In the genomic region with DNA sequence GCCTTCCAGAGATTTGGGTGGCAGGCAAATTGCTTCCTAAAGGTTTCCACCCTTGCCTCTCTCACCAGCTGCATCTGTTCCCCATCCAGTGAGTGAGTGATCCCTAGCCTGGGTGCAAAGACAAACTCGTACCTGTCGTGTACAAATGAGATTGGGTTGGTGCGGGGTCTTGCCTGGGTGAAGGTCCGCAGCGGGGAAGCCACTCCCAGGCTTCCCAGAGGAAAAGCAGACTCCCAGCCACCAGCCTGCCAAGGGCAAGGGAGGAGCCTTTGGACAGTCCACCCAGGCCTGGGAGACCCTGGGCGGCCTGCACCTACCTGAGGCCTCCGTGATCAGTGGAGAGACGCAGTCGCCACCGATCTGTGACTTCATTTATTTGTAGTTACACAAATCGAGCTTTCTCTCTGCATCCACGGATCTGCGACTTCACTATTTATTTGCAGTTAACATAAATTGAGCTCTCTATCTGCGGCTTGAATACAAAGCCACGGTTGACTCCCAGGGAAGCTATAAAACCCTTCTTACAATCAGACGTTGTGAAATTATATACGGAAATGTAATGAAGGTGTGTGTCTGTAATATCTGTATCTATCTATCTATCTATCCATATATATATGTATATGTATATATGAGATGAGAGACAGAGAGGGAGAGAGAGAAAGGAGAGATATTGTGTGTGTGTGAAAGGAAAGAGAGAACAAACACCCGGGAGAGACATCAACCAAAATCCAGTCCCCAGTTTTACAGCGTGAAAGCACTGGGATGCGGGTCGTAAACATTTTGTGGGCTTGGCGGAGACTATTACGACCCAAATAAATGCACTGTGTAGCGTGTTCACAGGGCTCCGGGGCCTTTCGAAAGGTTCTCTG, we compare ENCODE assay signal across 10 cellular contexts. TPM values are rescaled to one million over a fixed set of nuclear protein-coding genes. Genes with fewer than 3 reads are reported as not detected.
A peak's percentile ranks its signal among the peaks of the same experiment; 100 is the strongest.
DNase-seq lines count a peak whose midpoint lies in the region; TF ChIP-seq lines count a peak whose summit lies in the region.
"Had no signal": no experiment of that assay in that cellular context is flagged by ENCODE, and none has a peak within 500 bp of the region (broad histone marks: within the 10 kb centered on the region; RNA-seq: fewer than 3 reads in every experiment).

No MANE protein-coding gene starts in this region.

- no peak overlapping the region for H3K27ac Mint-ChIP-seq in activated CD4-positive, alpha-beta T cell treated with anti-CD3 and anti-CD28 coated beads, Interleukin-2, amount 10 ng/mL, durations not matched to agents 7 days and 5 days

- peaks cover 0 to 68% (median 61%) of the 10 kb centered on the region in 5 donors for H3K4me1 ChIP-seq in subcutaneous abdominal adipose tissue (ENCODE audit: control insufficient read depth in 5 of 5, insufficient read depth in 5 of 5, low read length in 5 of 5)

- no peak for TF ChIP-seq CTCF in kidney epithelial cell (IDR thresholded peaks at IDR 0.05; ENCODE audit: insufficient read depth, low read length, poor library complexity, severe bottlenecking)

- no peaks in the 10 kb centered on the region for H3K9me3 ChIP-seq in subcutaneous abdominal adipose tissue (ENCODE audit: control insufficient read depth in 5 of 5, low read length in 5 of 5)

- H3K9ac ChIP-seq in subcutaneous abdominal adipose tissue (ENCODE audit: low read length in 5 of 5), result peak overlapping the region in 2 of 5 donors; percentile 53 to 72

- H3K27me3 ChIP-seq in kidney epithelial cell (ENCODE audit: control insufficient read depth, insufficient read depth, low read length) (no peaks in the 10 kb centered on the region), subcutaneous abdominal adipose tissue (ENCODE audit: control insufficient read depth in 5 of 5, insufficient read depth in 4 of 5, low read length in 5 of 5) (peaks cover 0 to 13% (median 0%) of the 10 kb centered on the region in 5 donors)

- DNase-seq in activated CD4-positive, alpha-beta T cell treated with anti-CD3 and anti-CD28 coated beads, Interleukin-2, amount 10 ng/mL, durations not matched to agents 7 days and 5 days, result no peak
- no peak for DNase-seq in activated CD4-positive, alpha-beta T cell treated with anti-CD3 and anti-CD28 coated beads for 1 hour
- DNase-seq in activated T-cell treated with anti-CD3 and anti-CD28 coated beads, Interleukin-2, amount 50 U/mL, for 48 hours, result peak; percentile 23 to 25
- DNase-seq in kidney epithelial cell (ENCODE audit: low read depth) (no peak), mucosa of gallbladder (ENCODE audit: low spot score) (no peak), foreskin melanocyte (no peak), amygdala (lab: John Stamatoyannopoulos, UW) (no peak)
- DNase-seq: brain microvascular endothelial cell, NCI-H1436 treated with DMSO at 0.1 percent for 48 hours had no signal

- H3K9me3 Mint-ChIP-seq in activated CD4-positive, alpha-beta T cell treated with anti-CD3 and anti-CD28 coated beads, Interleukin-2, amount 10 ng/mL, durations not matched to agents 7 days and 5 days, result no peaks in the 10 kb centered on the region

- peaks cover 11% of the 10 kb centered on the region for H3K4me1 Mint-ChIP-seq in activated CD4-positive, alpha-beta T cell treated with anti-CD3 and anti-CD28 coated beads, Interleukin-2, amount 10 ng/mL, durations not matched to agents 7 days and 5 days

- CTCF ChIA-PET in activated CD4-positive, alpha-beta T cell treated with anti-CD3 and anti-CD28 coated beads, Interleukin-2, amount 10 ng/mL, durations not matched to agents 7 days and 5 days (lab: Charles Lee), result interaction anchor here (0.6 to 1.4 kb wide), 5 partner anchors 20 to 1278 kb away, joined by 3 to 5 read pairs (median 3); partner anchors contain the start of gene EVX1

- H3K27ac ChIP-seq in subcutaneous abdominal adipose tissue (ENCODE audit: low read depth, low read length), result no peak overlapping the region
- H3K27ac ChIP-seq: brain microvascular endothelial cell had no signal

- H3K27me3 Mint-ChIP-seq in activated CD4-positive, alpha-beta T cell treated with anti-CD3 and anti-CD28 coated beads, Interleukin-2, amount 10 ng/mL, durations not matched to agents 7 days and 5 days, result peaks cover 86% of the 10 kb centered on the region

- POLR2A ChIA-PET in activated CD4-positive, alpha-beta T cell treated with anti-CD3 and anti-CD28 coated beads, Interleukin-2, amount 10 ng/mL, durations not matched to agents 7 days and 5 days (lab: Charles Lee), result no interaction called here

- H3K36me3 ChIP-seq in kidney epithelial cell (ENCODE audit: control insufficient read depth, insufficient read depth, low read length) (peaks cover 4% of the 10 kb centered on the region), subcutaneous abdominal adipose tissue (ENCODE audit: control insufficient read depth in 5 of 5, insufficient read depth in 5 of 5, low read length in 5 of 5) (no peaks in the 10 kb centered on the region)
- H3K36me3 ChIP-seq: brain microvascular endothelial cell had no signal

- H3K4me3 Mint-ChIP-seq in activated CD4-positive, alpha-beta T cell treated with anti-CD3 and anti-CD28 coated beads, Interleukin-2, amount 10 ng/mL, durations not matched to agents 7 days and 5 days, result peak overlapping the region; percentile 41

- peaks cover 3% of the 10 kb centered on the region for H3K36me3 Mint-ChIP-seq in activated CD4-positive, alpha-beta T cell treated with anti-CD3 and anti-CD28 coated beads, Interleukin-2, amount 10 ng/mL, durations not matched to agents 7 days and 5 days (ENCODE audit: low read depth)

- H3K4me3 ChIP-seq in kidney epithelial cell (ENCODE audit: low read depth, low read length) (peak overlapping the region; percentile 76), subcutaneous abdominal adipose tissue (ENCODE audit: low read depth in 1 of 5, low read length in 5 of 5) (peak overlapping the region in 4 of 5 donors; percentile 74 to 86 (median 80))

RNA-seq across cellular contexts. Expression of gene HOXA7, which starts 3.0 kb away (rescaled TPM):
- not detected for total RNA-seq in activated CD4-positive, alpha-beta T cell treated with anti-CD3 and anti-CD28 coated beads, Interleukin-2, amount 10 ng/mL, durations not matched to agents 7 days and 5 days
- total RNA-seq in kidney epithelial cell, result 28.8 and 34.2 TPM in 2 replicates
- not detected for total RNA-seq in mucosa of gallbladder

RNA-seq across cellular contexts. Expression of gene HOXA9, which starts 5.8 kb away (rescaled TPM):
- not detected for total RNA-seq in activated CD4-positive, alpha-beta T cell treated with anti-CD3 and anti-CD28 coated beads, Interleukin-2, amount 10 ng/mL, durations not matched to agents 7 days and 5 days
- total RNA-seq in kidney epithelial cell, result 46.5 and 53.7 TPM in 2 replicates
- 0.17 TPM for total RNA-seq in mucosa of gallbladder

RNA-seq across cellular contexts. Expression of gene HOXA3, which starts 7.1 kb away (rescaled TPM):
- not detected for total RNA-seq in activated CD4-positive, alpha-beta T cell treated with anti-CD3 and anti-CD28 coated beads, Interleukin-2, amount 10 ng/mL, durations not matched to agents 7 days and 5 days
- 17.3 and 26.4 TPM in 2 replicates for total RNA-seq in kidney epithelial cell
- total RNA-seq in mucosa of gallbladder, result 1.8 TPM

RNA-seq across cellular contexts. Expression of gene HOXA6, which starts 11.9 kb away (rescaled TPM):
- not detected for total RNA-seq in activated CD4-positive, alpha-beta T cell treated with anti-CD3 and anti-CD28 coated beads, Interleukin-2, amount 10 ng/mL, durations not matched to agents 7 days and 5 days
- total RNA-seq in kidney epithelial cell, result 4.8 and 10.5 TPM in 2 replicates
- 0.29 TPM for total RNA-seq in mucosa of gallbladder

RNA-seq across cellular contexts. Expression of gene HOXA10, which starts 14.6 kb away (rescaled TPM):
- total RNA-seq in activated CD4-positive, alpha-beta T cell treated with anti-CD3 and anti-CD28 coated beads, Interleukin-2, amount 10 ng/mL, durations not matched to agents 7 days and 5 days, result not detected
- total RNA-seq in kidney epithelial cell (29.1 and 30.9 TPM in 2 replicates), mucosa of gallbladder (0.12 TPM)

Comparison
In these comparisons a context has a peak if more than half of its experiments do, and no peak if none do; other contexts are left out.
1. DNase-seq: peak in activated T-cell treated with anti-CD3 and anti-CD28 coated beads, Interleukin-2, amount 50 U/mL, for 48 hours (2 of 2); none in activated CD4-positive, alpha-beta T cell treated with anti-CD3 and anti-CD28 coated beads, Interleukin-2, amount 10 ng/mL, durations not matched to agents 7 days and 5 days (single experiment), activated CD4-positive, alpha-beta T cell treated with anti-CD3 and anti-CD28 coated beads for 1 hour (single experiment), kidney epithelial cell (single experiment), mucosa of gallbladder (single experiment), foreskin melanocyte (single experiment) and amygdala (0 of 56).
2. RNA of gene HOXA7, which starts 3.0 kb away (total RNA-seq): 28.8 to 34.2 TPM in kidney epithelial cell; not detected in activated CD4-positive, alpha-beta T cell treated with anti-CD3 and anti-CD28 coated beads, Interleukin-2, amount 10 ng/mL, durations not matched to agents 7 days and 5 days and not detected in mucosa of gallbladder (single experiment); every median in the first group is over 10 times any median in the second.
3. RNA of gene HOXA9, which starts 5.8 kb away (total RNA-seq): 46.5 to 53.7 TPM in kidney epithelial cell; 0.17 TPM in mucosa of gallbladder (single experiment) and not detected in activated CD4-positive, alpha-beta T cell treated with anti-CD3 and anti-CD28 coated beads, Interleukin-2, amount 10 ng/mL, durations not matched to agents 7 days and 5 days; every median in the first group is over 10 times any median in the second.